1 cellular context compared by ENCODE assay signal in genomic region chr20:18003897-18004296, GRCh38.
TF ChIP-seq lines count a peak whose summit lies in the region.

No MANE protein-coding gene starts in this region.

TF ChIP-seq in HepG2, 621 proteins besides CTCF, POLR2A, EP300 and RAD21:
- TF ChIP-seq ZNF770 (CRISPR knock-in tag; IDR thresholded peaks at IDR 0.05) (no peak), MEIS2 (CRISPR knock-in tag; IDR thresholded peaks at IDR 0.05) (0 out of 2 replicates have a peak, but pooled peaks have one; percentile 16), ZNF101 (CRISPR knock-in tag; IDR thresholded peaks at IDR 0.05; ENCODE audit: borderline replicate concordance, low read depth) (0 out of 2 replicates have a peak, but pooled peaks have one; percentile 42), TBX2 (CRISPR knock-in tag; IDR thresholded peaks at IDR 0.05; ENCODE audit: borderline replicate concordance) (no peak), CENPBD1 (CRISPR knock-in tag; IDR thresholded peaks at IDR 0.05; ENCODE audit: borderline replicate concordance, low read depth) (no peak), HOXA9 (CRISPR knock-in tag; IDR thresholded peaks at IDR 0.05; ENCODE audit: borderline replicate concordance) (no peak), LCORL (IDR thresholded peaks at IDR 0.05) (no peak), LCORL (CRISPR knock-in tag; IDR thresholded peaks at IDR 0.05) (0 out of 2 replicates have a peak, but pooled peaks have one; percentile 37), TGIF2 (CRISPR knock-in tag; IDR thresholded peaks at IDR 0.05) (0 out of 2 replicates have a peak, but pooled peaks have one; percentile 44), ZFP36L1 (CRISPR knock-in tag; IDR thresholded peaks at IDR 0.05) (no peak), ZNF143 (CRISPR knock-in tag; IDR thresholded peaks at IDR 0.05) (0 out of 2 replicates have a peak, but pooled peaks have one; percentile 24), ZBTB42 (CRISPR knock-in tag; IDR thresholded peaks at IDR 0.05) (0 out of 2 replicates have a peak, but pooled peaks have one; percentile 7), HNRNPUL1 (IDR thresholded peaks at IDR 0.05; ENCODE audit: low read depth, low read length) (no peak)
